ENCODE assay signal across 37 cellular contexts in genomic region chr1:237048803-237049202, GRCh38. TPM values are rescaled to one million over a fixed set of nuclear protein-coding genes. Genes with fewer than 3 reads are reported as not detected.
"Had no signal": no experiment of that assay in that cellular context is flagged by ENCODE, and none has a peak within 500 bp of the region (broad histone marks: within the 10 kb centered on the region; RNA-seq: fewer than 3 reads in every experiment).

No MANE protein-coding gene starts in this region.

- H3K27me3 ChIP-seq: colonic mucosa, gastroesophageal sphincter had no signal

- H3K4me1 ChIP-seq: colonic mucosa had no signal

- ATAC-seq: activated CD4-positive, CD25-positive, alpha-beta regulatory T cell treated with anti-CD3 and anti-CD28 coated beads, Interleukin-2, amount 50 U/mL, for 24 hours; activated CD8-positive, alpha-beta T cell treated with anti-CD3 and anti-CD28 coated beads for 36 hours; activated T-cell treated with anti-CD3 and anti-CD28 coated beads, Interleukin-2, amount 50 U/mL, for 4 hours; activated T-helper 17 cell treated with anti-CD3 and anti-CD28 coated beads, Interleukin-2, amount 50 U/mL, for 72 hours; gastroesophageal sphincter; T-helper 17 cell had no signal

- H3K4me3 ChIP-seq: colonic mucosa, esophagus squamous epithelium, gastroesophageal sphincter had no signal

- DNase-seq: activated B cell treated with CpG ODN at 0.5 μM for 24 hours; activated CD4-positive, alpha-beta T cell treated with anti-CD3 and anti-CD28 coated beads for 48 hours; activated CD4-positive, alpha-beta T cell treated with anti-CD3 and anti-CD28 coated beads, Interleukin-2, amount 50 U/mL, for 1 hour; activated CD4-positive, alpha-beta T cell treated with anti-CD3 and anti-CD28 coated beads, Interleukin-2, amount 50 U/mL, for 48 hours; activated CD8-positive, alpha-beta memory T cell treated with anti-CD3 and anti-CD28 coated beads for 24 hours; activated CD8-positive, alpha-beta T cell treated with anti-CD3 and anti-CD28 coated beads for 36 hours; activated effector memory CD4-positive, alpha-beta T cell treated with Interleukin-2 at 50 U/mL for 16 hours; activated gamma-delta T cell treated with Interleukin-2 at 50 U/mL for 16 hours; activated naive CD4-positive, alpha-beta T cell treated with anti-CD3 and anti-CD28 coated beads, Interleukin-2, amount 50 U/mL, for 16 hours; activated naive CD4-positive, alpha-beta T cell treated with Interleukin-2 at 50 U/mL for 16 hours; activated T-cell treated with anti-CD3 and anti-CD28 coated beads, Interleukin-2, amount 50 U/mL, for 4 hours; amniotic stem cell; anterior cingulate cortex; brain microvascular endothelial cell; central memory CD4-positive, alpha-beta T cell; cerebellar nuclear complex; colonic mucosa; effector CD8-positive, alpha-beta T cell; esophagus squamous epithelium; foreskin melanocyte; T-helper 1 cell; T-helper 17 cell; T1000; WERI-Rb-1 had no signal

- H3K9me3 ChIP-seq: colonic mucosa, esophagus squamous epithelium, gastroesophageal sphincter had no signal

- H3K27ac ChIP-seq: brain microvascular endothelial cell, colonic mucosa, epithelial cell of prostate, esophagus squamous epithelium, gastroesophageal sphincter, WERI-Rb-1 had no signal

- H3K36me3 ChIP-seq: brain microvascular endothelial cell, colonic mucosa, esophagus squamous epithelium, gastroesophageal sphincter, WERI-Rb-1 had no signal

RNA-seq across cellular contexts. Expression of gene RYR2, which starts 6.8 kb away (rescaled TPM):
- total RNA-seq: activated B cell treated with CpG ODN at 0.5 μM for 24 hours, bronchial epithelial cell, endothelial cell of umbilical vein, fibroblast of villous mesenchyme, glomerular endothelial cell had no signal
- polyA plus RNA-seq: endothelial cell of umbilical vein had no signal

RNA-seq across cellular contexts. Expression of gene MT1HL1, which starts 44.6 kb away (rescaled TPM):
- total RNA-seq: activated B cell treated with CpG ODN at 0.5 μM for 24 hours; activated CD8-positive, alpha-beta T cell treated with anti-CD3 and anti-CD28 coated beads for 36 hours; activated T-cell treated with anti-CD3 and anti-CD28 coated beads, Interleukin-2, amount 50 U/mL, for 4 hours; activated T-helper 17 cell treated with anti-CD3 and anti-CD28 coated beads, Interleukin-2, amount 50 U/mL, for 72 hours; astrocyte; bronchial epithelial cell; colonic mucosa; dermis microvascular lymphatic vessel endothelial cell; endothelial cell of umbilical vein; esophagus squamous epithelium; fibroblast of lung; fibroblast of villous mesenchyme; gastroesophageal sphincter; glomerular endothelial cell; T-helper 17 cell had no signal
- polyA plus RNA-seq: adipose tissue, endothelial cell of umbilical vein, esophagus, fibroblast of lung had no signal
